25 cellular contexts compared by ENCODE assay signal in the genomic region with DNA sequence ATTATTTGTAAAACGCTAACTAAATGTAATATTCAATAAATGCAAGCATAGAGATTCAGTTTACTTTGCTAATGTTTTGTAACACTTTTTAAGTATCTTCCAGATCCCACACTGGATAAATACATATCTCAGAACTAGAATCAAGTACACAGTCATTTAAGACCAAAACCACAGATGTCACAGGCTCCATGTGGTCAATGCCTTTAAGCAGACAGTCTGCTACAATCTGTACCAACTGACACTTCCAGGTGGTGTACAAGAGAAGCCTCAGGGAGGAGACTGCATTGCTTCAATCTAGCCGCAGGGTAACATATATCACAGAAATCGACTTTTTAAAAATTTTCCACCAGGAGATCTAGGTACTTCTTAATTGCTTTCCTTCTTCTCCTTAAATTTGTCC.
DNase-seq lines count a peak whose midpoint lies in the region; ATAC-seq and TF ChIP-seq lines count a peak whose summit lies in the region.
"Had no signal": no experiment of that assay in that cellular context is flagged by ENCODE, and none has a peak within 500 bp of the region (broad histone marks: within the 10 kb centered on the region; RNA-seq: fewer than 3 reads in every experiment).

No MANE protein-coding gene starts in this region.

- H3K4me3 Mint-ChIP-seq in stimulated activated memory B cell treated with anti-CD40 and anti-IgM and Interleukin-4, amounts not matched to agents 10 μg/mL and 1 μg/mL and 100 μg/mL, for 72 hours: no peak overlapping the region
- no peak overlapping the region for H3K4me3 Mint-ChIP-seq in T-cell
- H3K4me3 Mint-ChIP-seq: activated B cell treated with CpG ODN at 0.5 μM for 24 hours; activated CD4-positive, alpha-beta memory T cell treated with anti-CD3 and anti-CD28 coated beads for 36 hours; CD4-positive, alpha-beta T cell; mesothelial cell of epicardium; natural killer cell treated with Interleukin-12 subunit alpha and Interleukin-12 subunit beta and Interleukin-15 and Interleukin-18, amount 100 ng/mL, for 72 hours had no signal

- no peaks in the 10 kb centered on the region for H3K9me3 Mint-ChIP-seq in stimulated activated memory B cell treated with anti-CD40 and anti-IgM and Interleukin-4, amounts not matched to agents 10 μg/mL and 1 μg/mL and 100 μg/mL, for 72 hours
- no peaks in the 10 kb centered on the region for H3K9me3 Mint-ChIP-seq in T-cell
- H3K9me3 Mint-ChIP-seq: activated B cell treated with CpG ODN at 0.5 μM for 24 hours; activated CD4-positive, alpha-beta memory T cell treated with anti-CD3 and anti-CD28 coated beads for 36 hours; CD4-positive, alpha-beta T cell; natural killer cell treated with Interleukin-12 subunit alpha and Interleukin-12 subunit beta and Interleukin-15 and Interleukin-18, amount 100 ng/mL, for 72 hours had no signal

- no peaks in the 10 kb centered on the region for H3K9me3 ChIP-seq in trophoblast cell (ENCODE audit: insufficient read depth, low read depth, low read length)
- H3K9me3 ChIP-seq: heart right ventricle, left lung had no signal

- POLR2A ChIA-PET in T-cell (lab: Charles Lee): no interaction called here

- no peak overlapping the region for H3K27ac ChIP-seq in trophoblast cell (ENCODE audit: low read depth, low read length)
- H3K27ac ChIP-seq: cardiac muscle cell, heart right ventricle, left lung, RWPE1 had no signal

- no peak overlapping the region for H4K8ac ChIP-seq in trophoblast cell (ENCODE audit: low read depth, low read length)

- H3K4me3 ChIP-seq in trophoblast cell (ENCODE audit: low read depth, low read length): no peak overlapping the region
- H3K4me3 ChIP-seq: cardiac muscle cell, heart right ventricle, left lung had no signal

- no peaks in the 10 kb centered on the region for H3K36me3 Mint-ChIP-seq in stimulated activated memory B cell treated with anti-CD40 and anti-IgM and Interleukin-4, amounts not matched to agents 10 μg/mL and 1 μg/mL and 100 μg/mL, for 72 hours
- no peaks in the 10 kb centered on the region for H3K36me3 Mint-ChIP-seq in T-cell
- H3K36me3 Mint-ChIP-seq: activated CD4-positive, alpha-beta memory T cell treated with anti-CD3 and anti-CD28 coated beads for 36 hours; mesothelial cell of epicardium; natural killer cell treated with Interleukin-12 subunit alpha and Interleukin-12 subunit beta and Interleukin-15 and Interleukin-18, amount 100 ng/mL, for 72 hours had no signal

- no peak overlapping the region for H2AFZ ChIP-seq in trophoblast cell (ENCODE audit: insufficient read depth, low read length, poor library complexity)

- no peak overlapping the region for H2BK12ac ChIP-seq in trophoblast cell (ENCODE audit: low read length)

- no peak overlapping the region for H3K23ac ChIP-seq in trophoblast cell (ENCODE audit: low read length)

- H3K79me1 ChIP-seq in trophoblast cell (ENCODE audit: low read length): no peaks in the 10 kb centered on the region

- no peaks in the 10 kb centered on the region for H3K36me3 ChIP-seq in trophoblast cell (ENCODE audit: control insufficient read depth in 1 of 2, insufficient read depth in 2 of 2, low read length in 2 of 2)
- H3K36me3 ChIP-seq: cardiac muscle cell, heart right ventricle, left lung had no signal

- no peak overlapping the region for H3K27ac Mint-ChIP-seq in stimulated activated memory B cell treated with anti-CD40 and anti-IgM and Interleukin-4, amounts not matched to agents 10 μg/mL and 1 μg/mL and 100 μg/mL, for 72 hours
- H3K27ac Mint-ChIP-seq in T-cell: no peak overlapping the region
- H3K27ac Mint-ChIP-seq: activated B cell treated with CpG ODN at 0.5 μM for 24 hours; activated CD4-positive, alpha-beta memory T cell treated with anti-CD3 and anti-CD28 coated beads for 36 hours; CD4-positive, alpha-beta T cell; mesothelial cell of epicardium; natural killer cell treated with Interleukin-12 subunit alpha and Interleukin-12 subunit beta and Interleukin-15 and Interleukin-18, amount 100 ng/mL, for 72 hours had no signal

- CTCF ChIA-PET in T-cell (lab: Charles Lee): no interaction called here

- peak; percentile 3 to 45 for DNase-seq in trophoblast cell
- DNase-seq in GM10266 (ENCODE audit: extremely low spot score): no peak
- no peak for DNase-seq in T-cell
- DNase-seq: activated B cell treated with CpG ODN at 0.5 μM for 24 hours; activated CD4-positive, alpha-beta memory T cell treated with anti-CD3 and anti-CD28 coated beads for 36 hours; activated naive CD4-positive, alpha-beta T cell treated with Interleukin-2 at 50 U/mL for 16 hours; amniotic stem cell; CD4-positive, alpha-beta T cell; DMS79; heart right ventricle; KG1; left lung; NCI-H1930; NCI-H446; posterior cingulate gyrus; stimulated activated naive CD4-positive, alpha-beta T cell had no signal

- H3K14ac ChIP-seq in trophoblast cell (ENCODE audit: low read length): no peak overlapping the region

- no peaks in the 10 kb centered on the region for H3K79me2 ChIP-seq in trophoblast cell (ENCODE audit: control insufficient read depth, insufficient read depth, low read length, poor library complexity)

- no peaks in the 10 kb centered on the region for H3K4me1 ChIP-seq in trophoblast cell (ENCODE audit: control insufficient read depth in 1 of 2, insufficient read depth in 2 of 2, low read length in 2 of 2)
- H3K4me1 ChIP-seq: heart right ventricle, left lung had no signal

- H3K4me1 Mint-ChIP-seq in stimulated activated memory B cell treated with anti-CD40 and anti-IgM and Interleukin-4, amounts not matched to agents 10 μg/mL and 1 μg/mL and 100 μg/mL, for 72 hours: no peaks in the 10 kb centered on the region
- no peaks in the 10 kb centered on the region for H3K4me1 Mint-ChIP-seq in T-cell
- H3K4me1 Mint-ChIP-seq: activated B cell treated with CpG ODN at 0.5 μM for 24 hours had no signal

- H3K27me3 ChIP-seq in trophoblast cell (ENCODE audit: insufficient read depth, low read length): no peaks in the 10 kb centered on the region
- H3K27me3 ChIP-seq: cardiac muscle cell, left lung had no signal

- no CpG with 5 or more reads among the region's 3 CpGs for WGBS in trophoblast cell (ENCODE audit: extremely low coverage, insufficient coverage, insufficient read length)

- H2BK5ac ChIP-seq in trophoblast cell (ENCODE audit: low read depth, low read length, poor library complexity): no peak overlapping the region

- H4K91ac ChIP-seq in trophoblast cell (ENCODE audit: low read depth, low read length): no peak overlapping the region

- H3K18ac ChIP-seq in trophoblast cell (ENCODE audit: low read length): no peak overlapping the region

- no peak overlapping the region for H3K9ac ChIP-seq in trophoblast cell (ENCODE audit: low read length)

- TF ChIP-seq CTCF in GM10266 (IDR thresholded peaks at IDR 0.05; ENCODE audit: control insufficient read depth, insufficient read depth, low read depth, missing control alignments): no peak

- no peak overlapping the region for H4K12ac ChIP-seq in trophoblast cell (ENCODE audit: low read depth, low read length)

- H3K27me3 Mint-ChIP-seq in stimulated activated memory B cell treated with anti-CD40 and anti-IgM and Interleukin-4, amounts not matched to agents 10 μg/mL and 1 μg/mL and 100 μg/mL, for 72 hours: no peaks in the 10 kb centered on the region
- peaks cover 0 to 3% of the 10 kb centered on the region in 2 donors for H3K27me3 Mint-ChIP-seq in T-cell
- H3K27me3 Mint-ChIP-seq: activated B cell treated with CpG ODN at 0.5 μM for 24 hours; activated CD4-positive, alpha-beta memory T cell treated with anti-CD3 and anti-CD28 coated beads for 36 hours; CD4-positive, alpha-beta T cell; natural killer cell treated with Interleukin-12 subunit alpha and Interleukin-12 subunit beta and Interleukin-15 and Interleukin-18, amount 100 ng/mL, for 72 hours had no signal

- ATAC-seq in GM18870 (IDR thresholded peaks at IDR 0.05; ENCODE audit: unreplicated experiment): peak; percentile 55
- peak; percentile 48 for ATAC-seq in HG02852 (IDR thresholded peaks at IDR 0.05; ENCODE audit: unreplicated experiment)
- peak; percentile 44 for ATAC-seq in HG03378 (IDR thresholded peaks at IDR 0.05; ENCODE audit: unreplicated experiment)
- no peak for ATAC-seq in stimulated activated memory B cell treated with anti-CD40 and anti-IgM and Interleukin-4, amounts not matched to agents 10 μg/mL and 1 μg/mL and 100 μg/mL, for 72 hours
- ATAC-seq in T-cell (replicated peaks in 1 of 4): no peak
- ATAC-seq: heart right ventricle, left lung, SK-N-SH treated with all-trans-retinoic acid at 6 μM for 48 hours had no signal

- H3K4me2 ChIP-seq in trophoblast cell (ENCODE audit: low read length): no peak overlapping the region

- H2BK120ac ChIP-seq in trophoblast cell (ENCODE audit: insufficient read depth, low read length, poor library complexity): no peak overlapping the region

- H3K4ac ChIP-seq in trophoblast cell (ENCODE audit: low read depth, low read length): no peak overlapping the region

- H2AK5ac ChIP-seq in trophoblast cell (ENCODE audit: low read length): no peak overlapping the region

Comparison
In these comparisons a context has a peak if more than half of its experiments do, and no peak if none do; other contexts are left out.
1. ATAC-seq: peak in GM18870 (single experiment), HG02852 (single experiment) and HG03378 (single experiment); none in stimulated activated memory B cell treated with anti-CD40 and anti-IgM and Interleukin-4, amounts not matched to agents 10 μg/mL and 1 μg/mL and 100 μg/mL, for 72 hours (single experiment) and T-cell (0 of 4).
2. DNase-seq: peak in trophoblast cell (2 of 2); none in GM10266 (single experiment) and T-cell (0 of 34).